ENCODE assay signal across 17 cellular contexts in genomic region chr18:58234359-58234741, GRCh38.
"Had no signal": no experiment of that assay in that cellular context is flagged by ENCODE, and none has a peak within 500 bp of the region (broad histone marks: within the 10 kb centered on the region; RNA-seq: fewer than 3 reads in every experiment).

No MANE protein-coding gene starts in this region.

- H3K4me3 ChIP-seq: lung, spleen, uterus had no signal

- H3K36me3 ChIP-seq: neutrophil, spleen, uterus had no signal

- H3K27me3 ChIP-seq: spleen, uterus had no signal

- DNase-seq: activated CD4-positive, alpha-beta memory T cell treated with anti-CD3 and anti-CD28 coated beads for 36 hours; activated gamma-delta T cell; activated T-cell treated with anti-CD3 and anti-CD28 coated beads, Interleukin-2, amount 50 U/mL, for 4 hours; aorta; effector CD8-positive, alpha-beta T cell; hypothalamus; naive thymus-derived CD8-positive, alpha-beta T cell; right cardiac atrium; spleen; stimulated activated CD4-positive, alpha-beta T cell treated with anti-CD3 and anti-CD28 coated beads, Interleukin-1b, Interleukin-23, amount 100 ng/mL, for 48 hours; stimulated activated naive B cell treated with anti-CD40 and anti-IgM and Interleukin-4, amounts not matched to agents 10 μg/mL and 1 μg/mL and 100 μg/mL, for 72 hours; SW 1271; uterus had no signal

- H3K36me3 Mint-ChIP-seq: activated CD4-positive, alpha-beta memory T cell treated with anti-CD3 and anti-CD28 coated beads for 36 hours; activated naive CD8-positive, alpha-beta T cell had no signal

- H3K27me3 Mint-ChIP-seq: activated CD4-positive, alpha-beta memory T cell treated with anti-CD3 and anti-CD28 coated beads for 36 hours; activated naive CD8-positive, alpha-beta T cell; stimulated activated naive B cell treated with anti-CD40 and anti-IgM and Interleukin-4, amounts not matched to agents 10 μg/mL and 1 μg/mL and 100 μg/mL, for 72 hours had no signal

- H3K4me3 Mint-ChIP-seq: activated CD4-positive, alpha-beta memory T cell treated with anti-CD3 and anti-CD28 coated beads for 36 hours; activated naive CD8-positive, alpha-beta T cell; activated T-cell treated with anti-CD3 and anti-CD28 coated beads, Interleukin-2, amount 50 U/mL, for 4 hours; naive thymus-derived CD8-positive, alpha-beta T cell; stimulated activated naive B cell treated with anti-CD40 and anti-IgM and Interleukin-4, amounts not matched to agents 10 μg/mL and 1 μg/mL and 100 μg/mL, for 72 hours; T-helper 2 cell treated with Interferon-gamma antibody and Interleukin-4, amounts not matched to agents 5 μg/mL and 100 μg/mL, for 36 hours had no signal

- H3K4me1 ChIP-seq: spleen, uterus had no signal

- H3K9me3 ChIP-seq: neutrophil, spleen, uterus had no signal

- H3K9me3 Mint-ChIP-seq: activated T-cell treated with anti-CD3 and anti-CD28 coated beads, Interleukin-2, amount 50 U/mL, for 4 hours; T-helper 2 cell treated with Interferon-gamma antibody and Interleukin-4, amounts not matched to agents 5 μg/mL and 100 μg/mL, for 36 hours had no signal

- H3K27ac ChIP-seq: neutrophil, spleen, uterus had no signal

- H3K27ac Mint-ChIP-seq: activated CD4-positive, alpha-beta memory T cell treated with anti-CD3 and anti-CD28 coated beads for 36 hours; naive thymus-derived CD8-positive, alpha-beta T cell; stimulated activated naive B cell treated with anti-CD40 and anti-IgM and Interleukin-4, amounts not matched to agents 10 μg/mL and 1 μg/mL and 100 μg/mL, for 72 hours; T-helper 2 cell treated with Interferon-gamma antibody and Interleukin-4, amounts not matched to agents 5 μg/mL and 100 μg/mL, for 36 hours had no signal
